In genomic region chr5:176825234-176825633, GRCh38 we compare ENCODE assay signal across 6 cellular contexts. TPM values are rescaled to one million over a fixed set of nuclear protein-coding genes. Genes with fewer than 3 reads are reported as not detected.
"Had no signal": no experiment of that assay in that cellular context is flagged by ENCODE, and none has a peak within 500 bp of the region (broad histone marks: within the 10 kb centered on the region; RNA-seq: fewer than 3 reads in every experiment).

No MANE protein-coding gene starts in this region.

- H3K4me1 ChIP-seq: HAP-1 had no signal

- H3K27ac ChIP-seq: GM23248 had no signal

- H3K4me3 ChIP-seq: GM23248, HAP-1 had no signal

- DNase-seq: GM23248, GOT3, H7, IMR-90 had no signal

- H3K36me3 ChIP-seq: HAP-1 had no signal

- H3K9me3 ChIP-seq: HAP-1 had no signal

- ATAC-seq: HCT116 had no signal

RNA-seq across cellular contexts. Expression of gene UNC5A, which starts 14.9 kb away (rescaled TPM):
- total RNA-seq: GM23248, IMR-90 had no signal
